1 cellular context compared by ENCODE assay signal in the genomic region with DNA sequence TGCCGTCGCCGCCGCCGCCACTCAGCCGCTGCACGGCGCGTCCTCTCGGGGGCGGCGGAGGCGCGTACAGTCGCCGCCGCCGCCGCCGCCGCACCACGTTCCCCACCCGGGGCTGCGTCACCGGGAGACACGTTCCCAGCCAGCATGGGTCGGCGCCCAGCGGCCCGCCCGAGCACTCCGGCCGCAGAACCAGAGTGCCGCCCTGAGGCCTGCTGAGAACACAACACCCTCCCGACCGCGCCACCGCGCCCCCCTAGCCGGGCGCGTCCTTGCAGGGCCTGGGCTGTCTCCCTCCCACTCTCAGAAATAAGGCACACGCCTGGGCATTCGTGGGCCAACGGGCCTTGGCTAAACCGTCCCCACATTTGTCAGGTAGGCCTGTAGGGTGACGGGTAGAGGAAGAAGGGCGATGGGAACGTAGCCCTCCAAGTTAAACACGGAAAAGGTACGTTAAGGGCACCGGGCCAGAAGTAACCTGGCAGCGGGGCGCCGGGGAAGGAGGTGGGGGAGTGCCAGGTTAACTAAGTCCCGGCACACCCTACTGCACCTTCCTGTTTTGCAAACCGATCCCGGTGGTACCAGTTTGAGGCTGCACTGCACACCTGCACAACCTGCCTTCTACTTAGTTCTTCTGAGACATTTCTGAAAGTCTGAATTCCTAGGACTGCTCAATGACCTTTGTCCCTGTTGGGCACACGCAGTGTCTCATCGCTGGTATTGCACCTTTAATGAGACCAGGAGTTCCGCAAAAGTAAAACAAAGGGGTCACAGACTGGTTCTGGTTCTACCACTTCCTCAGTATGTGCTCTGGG.
TF ChIP-seq lines count a peak whose summit lies in the region.

TSS of gene MAP4K5 (minus strand) at position 68 of the 812 bp plus-strand sequence. CDS start 520 bp downstream, outside the sequence.

TF ChIP-seq in GM12878, 131 proteins besides CTCF, POLR2A, EP300 and RAD21 (continued from another document and continues in another):
- TF ChIP-seq, protein P1, sequence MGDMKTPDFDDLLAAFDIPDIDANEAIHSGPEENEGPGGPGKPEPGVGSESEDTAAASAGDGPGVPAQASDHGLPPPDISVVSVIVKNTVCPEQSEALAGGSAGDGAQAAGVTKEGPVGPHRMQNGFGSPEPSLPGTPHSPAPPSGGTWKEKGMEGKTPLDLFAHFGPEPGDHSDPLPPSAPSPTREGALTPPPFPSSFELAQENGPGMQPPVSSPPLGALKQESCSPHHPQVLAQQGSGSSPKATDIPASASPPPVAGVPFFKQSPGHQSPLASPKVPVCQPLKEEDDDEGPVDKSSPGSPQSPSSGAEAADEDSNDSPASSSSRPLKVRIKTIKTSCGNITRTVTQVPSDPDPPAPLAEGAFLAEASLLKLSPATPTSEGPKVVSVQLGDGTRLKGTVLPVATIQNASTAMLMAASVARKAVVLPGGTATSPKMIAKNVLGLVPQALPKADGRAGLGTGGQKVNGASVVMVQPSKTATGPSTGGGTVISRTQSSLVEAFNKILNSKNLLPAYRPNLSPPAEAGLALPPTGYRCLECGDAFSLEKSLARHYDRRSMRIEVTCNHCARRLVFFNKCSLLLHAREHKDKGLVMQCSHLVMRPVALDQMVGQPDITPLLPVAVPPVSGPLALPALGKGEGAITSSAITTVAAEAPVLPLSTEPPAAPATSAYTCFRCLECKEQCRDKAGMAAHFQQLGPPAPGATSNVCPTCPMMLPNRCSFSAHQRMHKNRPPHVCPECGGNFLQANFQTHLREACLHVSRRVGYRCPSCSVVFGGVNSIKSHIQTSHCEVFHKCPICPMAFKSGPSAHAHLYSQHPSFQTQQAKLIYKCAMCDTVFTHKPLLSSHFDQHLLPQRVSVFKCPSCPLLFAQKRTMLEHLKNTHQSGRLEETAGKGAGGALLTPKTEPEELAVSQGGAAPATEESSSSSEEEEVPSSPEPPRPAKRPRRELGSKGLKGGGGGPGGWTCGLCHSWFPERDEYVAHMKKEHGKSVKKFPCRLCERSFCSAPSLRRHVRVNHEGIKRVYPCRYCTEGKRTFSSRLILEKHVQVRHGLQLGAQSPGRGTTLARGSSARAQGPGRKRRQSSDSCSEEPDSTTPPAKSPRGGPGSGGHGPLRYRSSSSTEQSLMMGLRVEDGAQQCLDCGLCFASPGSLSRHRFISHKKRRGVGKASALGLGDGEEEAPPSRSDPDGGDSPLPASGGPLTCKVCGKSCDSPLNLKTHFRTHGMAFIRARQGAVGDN (IDR thresholded peaks at IDR 0.05), result peak; percentile 84
- peak; percentile 76 for TF ChIP-seq SPI1 (IDR thresholded peaks at IDR 0.05; ENCODE audit: borderline replicate concordance, insufficient read depth, low read depth, low read length)
- TF ChIP-seq TCF12 (IDR thresholded peaks at IDR 0.05; ENCODE audit: low read depth, low read length), result no peak
- TF ChIP-seq CREM (IDR thresholded peaks at IDR 0.05; ENCODE audit: low read depth), result peak; percentile 69; the same call in 1 of the 2 replicates
- TF ChIP-seq TAF1 (IDR thresholded peaks at IDR 0.05; ENCODE audit: borderline replicate concordance, low read depth, low read length), result peak; percentile 60; the same call in 1 of the 2 replicates
- TF ChIP-seq SP1 (IDR thresholded peaks at IDR 0.05; ENCODE audit: low read depth, low read length), result peak; percentile 32
- TF ChIP-seq GATAD2B (conservative IDR thresholded peaks at IDR 0.05; ENCODE audit: low read depth), result peak; percentile 68
- no peak for TF ChIP-seq SKIL (IDR thresholded peaks at IDR 0.05; ENCODE audit: low read depth, poor library complexity, severe bottlenecking)
- TF ChIP-seq HDGF (IDR thresholded peaks at IDR 0.05), result 0 out of 2 replicates have a peak, but pooled peaks have one; percentile 51
- TF ChIP-seq RELA (IDR thresholded peaks at IDR 0.05; ENCODE audit: borderline replicate concordance, partially characterized antibody), result peak; percentile 80
- TF ChIP-seq LARP7 (IDR thresholded peaks at IDR 0.05), result peak; percentile 82
- no peak for TF ChIP-seq ZNF384 (IDR thresholded peaks at IDR 0.05; ENCODE audit: borderline replicate concordance, low read depth, low read length)
- TF ChIP-seq SIN3A (IDR thresholded peaks at IDR 0.05; ENCODE audit: low read depth, low read length), result 0 out of 2 replicates have a peak, but pooled peaks have one; percentile 67
- TF ChIP-seq HDAC6 (IDR thresholded peaks at IDR 0.05; ENCODE audit: unreplicated experiment), result no peak
- 0 out of 2 replicates have a peak, but pooled peaks have one; percentile 34 for TF ChIP-seq DPF2 (IDR thresholded peaks at IDR 0.05)
- no peak for TF ChIP-seq ZNF622 (IDR thresholded peaks at IDR 0.05)
- peak; percentile 69 for TF ChIP-seq MTA2 (IDR thresholded peaks at IDR 0.05; ENCODE audit: low read depth)
- TF ChIP-seq, protein P2, sequence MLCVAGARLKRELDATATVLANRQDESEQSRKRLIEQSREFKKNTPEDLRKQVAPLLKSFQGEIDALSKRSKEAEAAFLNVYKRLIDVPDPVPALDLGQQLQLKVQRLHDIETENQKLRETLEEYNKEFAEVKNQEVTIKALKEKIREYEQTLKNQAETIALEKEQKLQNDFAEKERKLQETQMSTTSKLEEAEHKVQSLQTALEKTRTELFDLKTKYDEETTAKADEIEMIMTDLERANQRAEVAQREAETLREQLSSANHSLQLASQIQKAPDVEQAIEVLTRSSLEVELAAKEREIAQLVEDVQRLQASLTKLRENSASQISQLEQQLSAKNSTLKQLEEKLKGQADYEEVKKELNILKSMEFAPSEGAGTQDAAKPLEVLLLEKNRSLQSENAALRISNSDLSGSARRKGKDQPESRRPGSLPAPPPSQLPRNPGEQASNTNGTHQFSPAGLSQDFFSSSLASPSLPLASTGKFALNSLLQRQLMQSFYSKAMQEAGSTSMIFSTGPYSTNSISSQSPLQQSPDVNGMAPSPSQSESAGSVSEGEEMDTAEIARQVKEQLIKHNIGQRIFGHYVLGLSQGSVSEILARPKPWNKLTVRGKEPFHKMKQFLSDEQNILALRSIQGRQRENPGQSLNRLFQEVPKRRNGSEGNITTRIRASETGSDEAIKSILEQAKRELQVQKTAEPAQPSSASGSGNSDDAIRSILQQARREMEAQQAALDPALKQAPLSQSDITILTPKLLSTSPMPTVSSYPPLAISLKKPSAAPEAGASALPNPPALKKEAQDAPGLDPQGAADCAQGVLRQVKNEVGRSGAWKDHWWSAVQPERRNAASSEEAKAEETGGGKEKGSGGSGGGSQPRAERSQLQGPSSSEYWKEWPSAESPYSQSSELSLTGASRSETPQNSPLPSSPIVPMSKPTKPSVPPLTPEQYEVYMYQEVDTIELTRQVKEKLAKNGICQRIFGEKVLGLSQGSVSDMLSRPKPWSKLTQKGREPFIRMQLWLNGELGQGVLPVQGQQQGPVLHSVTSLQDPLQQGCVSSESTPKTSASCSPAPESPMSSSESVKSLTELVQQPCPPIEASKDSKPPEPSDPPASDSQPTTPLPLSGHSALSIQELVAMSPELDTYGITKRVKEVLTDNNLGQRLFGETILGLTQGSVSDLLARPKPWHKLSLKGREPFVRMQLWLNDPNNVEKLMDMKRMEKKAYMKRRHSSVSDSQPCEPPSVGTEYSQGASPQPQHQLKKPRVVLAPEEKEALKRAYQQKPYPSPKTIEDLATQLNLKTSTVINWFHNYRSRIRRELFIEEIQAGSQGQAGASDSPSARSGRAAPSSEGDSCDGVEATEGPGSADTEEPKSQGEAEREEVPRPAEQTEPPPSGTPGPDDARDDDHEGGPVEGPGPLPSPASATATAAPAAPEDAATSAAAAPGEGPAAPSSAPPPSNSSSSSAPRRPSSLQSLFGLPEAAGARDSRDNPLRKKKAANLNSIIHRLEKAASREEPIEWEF (IDR thresholded peaks at IDR 0.05; ENCODE audit: insufficient replicate concordance, low read depth, low read length), result peak; percentile 54
- TF ChIP-seq BCL11A (IDR thresholded peaks at IDR 0.05; ENCODE audit: low read depth, low read length), result no peak
- TF ChIP-seq HDAC2 (IDR thresholded peaks at IDR 0.05), result no peak
- no peak for TF ChIP-seq EED (IDR thresholded peaks at IDR 0.05; ENCODE audit: low read depth)
- TF ChIP-seq YY1 (IDR thresholded peaks at IDR 0.05; ENCODE audit: low read depth, low read length), result peak; percentile 81
- no peak for TF ChIP-seq MYB (IDR thresholded peaks at IDR 0.05; ENCODE audit: borderline replicate concordance, low read depth, low read length)
- peak; percentile 40 to 61; a peak in 2 of 3 replicates for TF ChIP-seq EGR1 (IDR thresholded peaks at IDR 0.05; ENCODE audit: borderline replicate concordance in 1 of 2, low read depth in 2 of 2, low read length in 2 of 2)
- peak; percentile 93 for TF ChIP-seq MXI1 (IDR thresholded peaks at IDR 0.05; ENCODE audit: low read depth, low read length)
- TF ChIP-seq POU2F2 (IDR thresholded peaks at IDR 0.05; ENCODE audit: borderline replicate concordance, low read depth, low read length), result peak; percentile 63; the same call in 1 of the 3 replicates
- TF ChIP-seq, protein P3, sequence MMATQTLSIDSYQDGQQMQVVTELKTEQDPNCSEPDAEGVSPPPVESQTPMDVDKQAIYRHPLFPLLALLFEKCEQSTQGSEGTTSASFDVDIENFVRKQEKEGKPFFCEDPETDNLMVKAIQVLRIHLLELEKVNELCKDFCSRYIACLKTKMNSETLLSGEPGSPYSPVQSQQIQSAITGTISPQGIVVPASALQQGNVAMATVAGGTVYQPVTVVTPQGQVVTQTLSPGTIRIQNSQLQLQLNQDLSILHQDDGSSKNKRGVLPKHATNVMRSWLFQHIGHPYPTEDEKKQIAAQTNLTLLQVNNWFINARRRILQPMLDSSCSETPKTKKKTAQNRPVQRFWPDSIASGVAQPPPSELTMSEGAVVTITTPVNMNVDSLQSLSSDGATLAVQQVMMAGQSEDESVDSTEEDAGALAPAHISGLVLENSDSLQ (IDR thresholded peaks at IDR 0.05), result no peak; the same call in 1 of the 2 replicates
- TF ChIP-seq NR2F1 (conservative IDR thresholded peaks at IDR 0.05), result peak; percentile 55
- TF ChIP-seq KLF5 (IDR thresholded peaks at IDR 0.05; ENCODE audit: partially characterized antibody), result no peak
- TF ChIP-seq IKZF1 (conservative IDR thresholded peaks at IDR 0.05), result peak; percentile 83
- TF ChIP-seq, protein P4, sequence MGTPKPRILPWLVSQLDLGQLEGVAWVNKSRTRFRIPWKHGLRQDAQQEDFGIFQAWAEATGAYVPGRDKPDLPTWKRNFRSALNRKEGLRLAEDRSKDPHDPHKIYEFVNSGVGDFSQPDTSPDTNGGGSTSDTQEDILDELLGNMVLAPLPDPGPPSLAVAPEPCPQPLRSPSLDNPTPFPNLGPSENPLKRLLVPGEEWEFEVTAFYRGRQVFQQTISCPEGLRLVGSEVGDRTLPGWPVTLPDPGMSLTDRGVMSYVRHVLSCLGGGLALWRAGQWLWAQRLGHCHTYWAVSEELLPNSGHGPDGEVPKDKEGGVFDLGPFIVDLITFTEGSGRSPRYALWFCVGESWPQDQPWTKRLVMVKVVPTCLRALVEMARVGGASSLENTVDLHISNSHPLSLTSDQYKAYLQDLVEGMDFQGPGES (IDR thresholded peaks at IDR 0.05), result 0 out of 2 replicates have a peak, but pooled peaks have one; percentile 49
- TF ChIP-seq ZNF592 (IDR thresholded peaks at IDR 0.05), result peak; percentile 89
- TF ChIP-seq TBL1XR1 (IDR thresholded peaks at IDR 0.05; ENCODE audit: low read depth, low read length), result no peak
- TF ChIP-seq PAX8 (IDR thresholded peaks at IDR 0.05), result no peak
- TF ChIP-seq, protein P5, sequence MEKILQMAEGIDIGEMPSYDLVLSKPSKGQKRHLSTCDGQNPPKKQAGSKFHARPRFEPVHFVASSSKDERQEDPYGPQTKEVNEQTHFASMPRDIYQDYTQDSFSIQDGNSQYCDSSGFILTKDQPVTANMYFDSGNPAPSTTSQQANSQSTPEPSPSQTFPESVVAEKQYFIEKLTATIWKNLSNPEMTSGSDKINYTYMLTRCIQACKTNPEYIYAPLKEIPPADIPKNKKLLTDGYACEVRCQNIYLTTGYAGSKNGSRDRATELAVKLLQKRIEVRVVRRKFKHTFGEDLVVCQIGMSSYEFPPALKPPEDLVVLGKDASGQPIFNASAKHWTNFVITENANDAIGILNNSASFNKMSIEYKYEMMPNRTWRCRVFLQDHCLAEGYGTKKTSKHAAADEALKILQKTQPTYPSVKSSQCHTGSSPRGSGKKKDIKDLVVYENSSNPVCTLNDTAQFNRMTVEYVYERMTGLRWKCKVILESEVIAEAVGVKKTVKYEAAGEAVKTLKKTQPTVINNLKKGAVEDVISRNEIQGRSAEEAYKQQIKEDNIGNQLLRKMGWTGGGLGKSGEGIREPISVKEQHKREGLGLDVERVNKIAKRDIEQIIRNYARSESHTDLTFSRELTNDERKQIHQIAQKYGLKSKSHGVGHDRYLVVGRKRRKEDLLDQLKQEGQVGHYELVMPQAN (conservative IDR thresholded peaks at IDR 0.05), result peak; percentile 77
- TF ChIP-seq SMARCA5 (IDR thresholded peaks at IDR 0.05), result peak; percentile 93
